27 cellular contexts compared by ENCODE assay signal in the genomic region with DNA sequence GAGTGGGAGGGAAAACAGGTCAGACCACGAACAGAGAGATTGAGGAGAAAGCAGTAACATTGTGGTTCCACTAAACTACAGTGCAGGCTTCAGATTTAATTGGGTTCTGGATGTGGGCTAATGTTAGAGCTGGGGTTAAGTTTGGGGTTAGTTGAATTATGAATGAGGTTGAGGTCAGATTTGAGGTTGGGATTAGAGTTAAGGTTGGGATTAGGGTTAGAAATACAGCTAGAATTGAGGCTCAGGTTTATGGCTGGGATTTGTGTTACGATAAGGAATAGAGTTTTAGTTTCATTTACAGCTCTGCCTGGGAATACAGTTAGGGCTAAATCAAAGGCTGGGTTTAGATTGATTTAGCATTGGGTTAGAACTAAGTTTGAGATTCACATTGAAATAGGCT. TPM values are rescaled to one million over a fixed set of nuclear protein-coding genes. Genes with fewer than 3 reads are reported as not detected.
DNase-seq lines count a peak whose midpoint lies in the region; ATAC-seq and TF ChIP-seq lines count a peak whose summit lies in the region.
"Had no signal": no experiment of that assay in that cellular context is flagged by ENCODE, and none has a peak within 500 bp of the region (broad histone marks: within the 10 kb centered on the region; RNA-seq: fewer than 3 reads in every experiment).

No MANE protein-coding gene starts in this region.

- H3K9me3 ChIP-seq in neural progenitor cell (ENCODE audit: low read depth), result no peaks in the 10 kb centered on the region
- H3K9me3 ChIP-seq: BE2C, BLaER1 had no signal

- no peak overlapping the region for H3K4me3 Mint-ChIP-seq in activated T-helper 17 cell treated with anti-CD3 and anti-CD28 coated beads, Interleukin-2, amount 50 U/mL, for 72 hours
- peak overlapping the region; percentile 21 for H3K4me3 Mint-ChIP-seq in neural progenitor cell
- H3K4me3 Mint-ChIP-seq: CD4-positive, alpha-beta memory T cell; CD4-positive, CD25-positive, alpha-beta regulatory T cell; CD8-positive, alpha-beta memory T cell had no signal

- H4K20me1 ChIP-seq in neural progenitor cell (ENCODE audit: low read depth), result no peaks in the 10 kb centered on the region
- H4K20me1 ChIP-seq: BLaER1 had no signal

- H3K36me3 Mint-ChIP-seq in activated T-helper 17 cell treated with anti-CD3 and anti-CD28 coated beads, Interleukin-2, amount 50 U/mL, for 72 hours (ENCODE audit: low read depth), result no peaks in the 10 kb centered on the region
- H3K36me3 Mint-ChIP-seq in neural progenitor cell, result no peaks in the 10 kb centered on the region
- H3K36me3 Mint-ChIP-seq: CD14-positive monocyte; CD4-positive, alpha-beta memory T cell had no signal

- H3K27me3 ChIP-seq in neural progenitor cell, result peaks cover 10% of the 10 kb centered on the region
- H3K27me3 ChIP-seq: BE2C had no signal

- no peaks in the 10 kb centered on the region for H3F3A ChIP-seq in neural progenitor cell (ENCODE audit: low read depth)

- peaks cover 14% of the 10 kb centered on the region for H3K4me1 ChIP-seq in neural progenitor cell
- H3K4me1 ChIP-seq: BLaER1 had no signal

- H3K9ac ChIP-seq in neural progenitor cell, result no peak overlapping the region
- H3K9ac ChIP-seq: BLaER1 had no signal

- TF ChIP-seq CTCF in fibroblast of villous mesenchyme (IDR thresholded peaks at IDR 0.05; ENCODE audit: insufficient read depth, low read depth, low read length) (no peak), neural progenitor cell (IDR thresholded peaks at IDR 0.05) (no peak)

- no peaks in the 10 kb centered on the region for H3K36me3 ChIP-seq in neural progenitor cell
- H3K36me3 ChIP-seq: BE2C, BLaER1 had no signal

- no peak overlapping the region for H3K27ac ChIP-seq in neural progenitor cell
- H3K27ac ChIP-seq: BLaER1 had no signal

- peaks cover 9% of the 10 kb centered on the region for H3K4me1 Mint-ChIP-seq in activated T-helper 17 cell treated with anti-CD3 and anti-CD28 coated beads, Interleukin-2, amount 50 U/mL, for 72 hours
- peaks cover 12% of the 10 kb centered on the region for H3K4me1 Mint-ChIP-seq in neural progenitor cell

- DNase-seq in fibroblast of villous mesenchyme (ENCODE audit: low read depth) (peak; percentile 51), neural progenitor cell (ENCODE audit: low spot score) (no peak), NCI-H2081 treated with DMSO at 0.1 percent for 48 hours (lab: John Stamatoyannopoulos, UW) (no peak), T-helper 9 cell (no peak)
- no peak for DNase-seq in activated naive CD4-positive, alpha-beta T cell (lab: John Stamatoyannopoulos, UW)
- DNase-seq: 8988T; ACHN; BE2C; C1 segment of cervical spinal cord; CD4-positive, alpha-beta memory T cell; CD4-positive, CD25-positive, alpha-beta regulatory T cell; CD8-positive, alpha-beta memory T cell; COR-L47; DMS 273 treated with DMSO at 0.1 percent for 48 hours; DMS153; DMS53; DMS79; DND-41; EL; GDM1 had no signal

- H3K9me3 Mint-ChIP-seq in activated T-helper 17 cell treated with anti-CD3 and anti-CD28 coated beads, Interleukin-2, amount 50 U/mL, for 72 hours, result no peaks in the 10 kb centered on the region
- H3K9me3 Mint-ChIP-seq in neural progenitor cell, result peaks cover 2% of the 10 kb centered on the region
- H3K9me3 Mint-ChIP-seq: CD14-positive monocyte; CD4-positive, alpha-beta memory T cell; CD4-positive, CD25-positive, alpha-beta regulatory T cell; CD8-positive, alpha-beta memory T cell had no signal

- no peaks in the 10 kb centered on the region for H3K79me2 ChIP-seq in neural progenitor cell (ENCODE audit: low read depth)

- peak overlapping the region; percentile 26 for H3K27ac Mint-ChIP-seq in activated T-helper 17 cell treated with anti-CD3 and anti-CD28 coated beads, Interleukin-2, amount 50 U/mL, for 72 hours
- no peak overlapping the region for H3K27ac Mint-ChIP-seq in neural progenitor cell
- H3K27ac Mint-ChIP-seq: CD14-positive monocyte had no signal

- H3K4me3 ChIP-seq in fibroblast of villous mesenchyme (ENCODE audit: low read depth, low read length) (no peak overlapping the region), neural progenitor cell (no peak overlapping the region)
- H3K4me3 ChIP-seq: BLaER1, GM12878 had no signal

- no peak for ATAC-seq in activated T-helper 17 cell treated with anti-CD3 and anti-CD28 coated beads, Interleukin-2, amount 50 U/mL, for 72 hours (replicated peaks)
- ATAC-seq: GM12878 had no signal

- no peak overlapping the region for H3K4me2 ChIP-seq in neural progenitor cell
- H3K4me2 ChIP-seq: BLaER1 had no signal

- H3K27me3 Mint-ChIP-seq in activated T-helper 17 cell treated with anti-CD3 and anti-CD28 coated beads, Interleukin-2, amount 50 U/mL, for 72 hours, result no peaks in the 10 kb centered on the region
- H3K27me3 Mint-ChIP-seq in neural progenitor cell (ENCODE audit: insufficient read depth, low read depth), result peaks cover 5% of the 10 kb centered on the region
- H3K27me3 Mint-ChIP-seq: CD4-positive, alpha-beta memory T cell; CD4-positive, CD25-positive, alpha-beta regulatory T cell had no signal

- H2AFZ ChIP-seq in neural progenitor cell (replicated peaks), result no peak overlapping the region

RNA-seq across cellular contexts. Expression of a gene that starts 1.8 kb away (rescaled TPM):
- under 1 TPM in 1 of 2 donors, not detected in 1; 0.26 TPM for total RNA-seq in activated T-helper 17 cell treated with anti-CD3 and anti-CD28 coated beads, Interleukin-2, amount 50 U/mL, for 72 hours
- under 0.01 TPM in 1 of 2 replicates, not detected in the other for total RNA-seq in fibroblast of villous mesenchyme
- total RNA-seq in neural progenitor cell (ENCODE audit: low replicate concordance), result not detected in 2 replicates
- total RNA-seq: A673; CD4-positive, alpha-beta memory T cell; CD4-positive, CD25-positive, alpha-beta regulatory T cell; CD8-positive, alpha-beta memory T cell; Daoy; G401; GM12878 had no signal

RNA-seq across cellular contexts. Expression of a gene that starts 35.7 kb away (rescaled TPM):
- 1 to 10 TPM in 1 of 2 donors, under 1 TPM in 1; 0.78 to 3.6 TPM for total RNA-seq in activated T-helper 17 cell treated with anti-CD3 and anti-CD28 coated beads, Interleukin-2, amount 50 U/mL, for 72 hours
- total RNA-seq in fibroblast of villous mesenchyme (0.32 and 0.43 TPM in 2 replicates), neural progenitor cell (ENCODE audit: low replicate concordance) (not detected in 2 replicates)
- total RNA-seq: G401 had no signal

RNA-seq across cellular contexts. Expression of a gene that starts 37.6 kb away (rescaled TPM):
- total RNA-seq in activated T-helper 17 cell treated with anti-CD3 and anti-CD28 coated beads, Interleukin-2, amount 50 U/mL, for 72 hours, result 1 to 10 TPM in 1 of 2 donors, under 1 TPM in 1; 0.30 to 1.2 TPM
- not detected in 2 replicates for total RNA-seq in fibroblast of villous mesenchyme
- not detected in 2 replicates for total RNA-seq in neural progenitor cell (ENCODE audit: low replicate concordance)
- total RNA-seq: A673; CD4-positive, CD25-positive, alpha-beta regulatory T cell; G401 had no signal
